9 cellular contexts compared by ENCODE assay signal in genomic region chr6:137033828-137034227, GRCh38. TPM values are rescaled to one million over a fixed set of nuclear protein-coding genes. Genes with fewer than 3 reads are reported as not detected.
DNase-seq lines count a peak whose midpoint lies in the region; ATAC-seq and TF ChIP-seq lines count a peak whose summit lies in the region.
"Had no signal": no experiment of that assay in that cellular context is flagged by ENCODE, and none has a peak within 500 bp of the region (broad histone marks: within the 10 kb centered on the region; RNA-seq: fewer than 3 reads in every experiment).

No MANE protein-coding gene starts in this region.

- no peak overlapping the region for H4K8ac ChIP-seq in mesenchymal stem cell (ENCODE audit: low read length)

- H4K20me1 ChIP-seq in hepatocyte (ENCODE audit: insufficient read depth, poor library complexity, severe bottlenecking): no peaks in the 10 kb centered on the region

- no peak overlapping the region for H4K91ac ChIP-seq in mesenchymal stem cell (ENCODE audit: low read length)

- H3K4me3 ChIP-seq in mesenchymal stem cell (ENCODE audit: insufficient read depth in 1 of 2, low read depth in 1 of 2, low read length in 2 of 2) (no peak overlapping the region), hepatocyte (no peak overlapping the region)
- H3K4me3 ChIP-seq: SK-N-MC had no signal

- TF ChIP-seq CTCF in hepatocyte (IDR thresholded peaks at IDR 0.05; ENCODE audit: poor library complexity): no peak

- no peaks in the 10 kb centered on the region for H3K79me2 ChIP-seq in hepatocyte

- no peaks in the 10 kb centered on the region for H3K9me3 ChIP-seq in mesenchymal stem cell (ENCODE audit: control insufficient read depth, low read length)
- no peaks in the 10 kb centered on the region for H3K9me3 ChIP-seq in hepatocyte (ENCODE audit: low read depth)

- no peak overlapping the region for H3K14ac ChIP-seq in mesenchymal stem cell (ENCODE audit: low read length in 2 of 2)

- H2AFZ ChIP-seq in mesenchymal stem cell (ENCODE audit: low read depth, low read length) (no peak overlapping the region), hepatocyte (no peak overlapping the region)

- peak; percentile 16 for DNase-seq in activated CD4-positive, alpha-beta T cell treated with anti-CD3 and anti-CD28 coated beads for 1 hour
- DNase-seq in mesenchymal stem cell (peak; percentile 86), NCI-H1417 (lab: John Stamatoyannopoulos, UW) (no peak), D341Med (ENCODE audit: low spot score) (no peak), hepatocyte (ENCODE audit: low spot score) (no peak)
- DNase-seq in effector CD8-positive, alpha-beta T cell (lab: John Stamatoyannopoulos, UW): no peak

- H3K4me2 ChIP-seq in mesenchymal stem cell (ENCODE audit: low read length, poor library complexity, severe bottlenecking): no peak overlapping the region
- no peak overlapping the region for H3K4me2 ChIP-seq in hepatocyte

- H3K4ac ChIP-seq in mesenchymal stem cell (ENCODE audit: low read depth in 1 of 2, low read length in 2 of 2): no peak overlapping the region

- H3K18ac ChIP-seq in mesenchymal stem cell (ENCODE audit: low read depth in 1 of 2, low read length in 2 of 2): no peak overlapping the region

- H3K27me3 ChIP-seq in mesenchymal stem cell (ENCODE audit: control insufficient read depth in 1 of 2, insufficient read depth in 1 of 2, low read length in 2 of 2): peaks cover 0 to 12% of the 10 kb centered on the region in 2 experiments
- no peaks in the 10 kb centered on the region for H3K27me3 ChIP-seq in hepatocyte

- no peaks in the 10 kb centered on the region for H3K9me2 ChIP-seq in hepatocyte (replicated peaks; ENCODE audit: insufficient read depth)

- no peak overlapping the region for H2BK15ac ChIP-seq in mesenchymal stem cell (ENCODE audit: low read depth, poor library complexity, severe bottlenecking)

- H2BK12ac ChIP-seq in mesenchymal stem cell (ENCODE audit: low read length in 2 of 2): no peak overlapping the region

- H3K4me1 ChIP-seq in mesenchymal stem cell (ENCODE audit: control insufficient read depth, insufficient read depth, low read depth, low read length): no peaks in the 10 kb centered on the region
- H3K4me1 ChIP-seq in hepatocyte (ENCODE audit: insufficient read depth): no peaks in the 10 kb centered on the region

- H2AK5ac ChIP-seq in mesenchymal stem cell (ENCODE audit: low read length, severe bottlenecking): no peak overlapping the region

- no peak overlapping the region for H3K23ac ChIP-seq in mesenchymal stem cell (ENCODE audit: low read length in 2 of 2)

- ATAC-seq in GM19438 (IDR thresholded peaks at IDR 0.05; ENCODE audit: low read depth, unreplicated experiment) (peak; percentile 93), HG03280 (IDR thresholded peaks at IDR 0.05; ENCODE audit: unreplicated experiment) (peak; percentile 89)

- H3K9ac ChIP-seq in mesenchymal stem cell (ENCODE audit: low read length): no peak overlapping the region

- no peak overlapping the region for H3K27ac ChIP-seq in mesenchymal stem cell (ENCODE audit: low read length, poor library complexity, severe bottlenecking)
- H3K27ac ChIP-seq in hepatocyte: no peak overlapping the region
- H3K27ac ChIP-seq: SK-N-MC had no signal

- H2BK120ac ChIP-seq in mesenchymal stem cell (ENCODE audit: low read depth, low read length): no peak overlapping the region

- H3K79me1 ChIP-seq in mesenchymal stem cell (replicated peaks; ENCODE audit: low read length, poor library complexity, severe bottlenecking): no peaks in the 10 kb centered on the region

- no CpG with 5 or more reads among the region's 2 CpGs for WGBS in mesenchymal stem cell
- 73% methylated on average over 2 of the region's 2 CpGs for WGBS in hepatocyte (ENCODE audit: low lambda C conversion rate, missing lambda C conversion rate)

- H2BK5ac ChIP-seq in mesenchymal stem cell (ENCODE audit: low read depth, low read length, poor library complexity, severe bottlenecking): no peak overlapping the region

- H3K36me3 ChIP-seq in mesenchymal stem cell (ENCODE audit: control insufficient read depth in 1 of 2, insufficient read depth in 2 of 2, low read depth in 1 of 2, low read length in 2 of 2): no peaks in the 10 kb centered on the region
- no peaks in the 10 kb centered on the region for H3K36me3 ChIP-seq in hepatocyte (replicated peaks; ENCODE audit: insufficient read depth, low read depth)

RNA-seq across cellular contexts. Expression of gene IL20RA, which starts 10.9 kb away (rescaled TPM):
- 1.4 TPM for polyA plus RNA-seq in mesenchymal stem cell (2013, experiment 1 of 2)
- polyA plus RNA-seq in mesenchymal stem cell (2013, experiment 2 of 2): 1.2 TPM
- total RNA-seq in hepatocyte: 0.32 and 0.63 TPM in 2 replicates
- polyA plus RNA-seq in hepatocyte: 0.52 TPM in 1 of 2 replicates, not detected in the other

Comparison
In these comparisons a context has a peak if more than half of its experiments do, and no peak if none do; other contexts are left out.
1. DNase-seq: peak in activated CD4-positive, alpha-beta T cell treated with anti-CD3 and anti-CD28 coated beads for 1 hour (single experiment) and mesenchymal stem cell (single experiment); none in NCI-H1417 (0 of 3), D341Med (single experiment), hepatocyte (single experiment) and effector CD8-positive, alpha-beta T cell (single experiment).